ENCODE assay signal across 1 cellular context in the genomic region with DNA sequence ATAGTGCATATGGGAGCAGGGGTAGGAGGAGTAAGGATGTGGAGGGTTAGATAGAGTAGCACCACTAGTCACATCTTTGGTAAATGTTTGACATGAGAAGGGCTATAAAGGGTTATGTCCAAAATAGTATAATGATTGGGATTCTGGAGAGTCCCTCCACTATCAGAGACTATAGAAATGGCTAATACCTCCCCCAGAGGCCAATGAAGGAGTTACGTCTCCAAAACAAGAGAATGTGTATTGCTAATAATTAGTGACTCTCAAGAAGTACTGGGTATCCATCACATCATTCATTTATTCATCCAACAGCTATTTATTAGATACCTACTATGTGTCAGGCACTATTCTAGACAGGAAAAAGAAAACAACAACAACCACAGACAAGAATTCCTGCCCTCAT.
TF ChIP-seq lines count a peak whose summit lies in the region.

No MANE protein-coding gene starts in this region.

TF ChIP-seq in SK-N-SH, 30 proteins besides CTCF, POLR2A, EP300 and RAD21 (continued from another document):
- TF ChIP-seq PBX3 (IDR thresholded peaks at IDR 0.05) (no peak), CHD2 (IDR thresholded peaks at IDR 0.05; ENCODE audit: low read length, partially characterized antibody) (no peak), SIN3A (IDR thresholded peaks at IDR 0.05; ENCODE audit: borderline replicate concordance, low read depth, low read length) (no peak), POLR2AphosphoS5 (IDR thresholded peaks at IDR 0.05; ENCODE audit: low read depth, low read length) (no peak), NFIC (IDR thresholded peaks at IDR 0.05; ENCODE audit: borderline replicate concordance) (no peak), GATA2 (CRISPR knock-in tag; IDR thresholded peaks at IDR 0.05) (no peak), IRF3 (IDR thresholded peaks at IDR 0.05; ENCODE audit: low read depth, low read length) (no peak), FOXM1 (IDR thresholded peaks at IDR 0.05; ENCODE audit: low read depth) (no peak), ZBTB33 (IDR thresholded peaks at IDR 0.05; ENCODE audit: borderline replicate concordance, low read depth) (no peak), GABPA (IDR thresholded peaks at IDR 0.05; ENCODE audit: low read depth) (no peak), JUND (IDR thresholded peaks at IDR 0.05) (no peak), YY1 (IDR thresholded peaks at IDR 0.05; ENCODE audit: low read depth) (no peak), RCOR1 (IDR thresholded peaks at IDR 0.05; ENCODE audit: low read length) (no peak)
- TF ChIP-seq, protein P1, sequence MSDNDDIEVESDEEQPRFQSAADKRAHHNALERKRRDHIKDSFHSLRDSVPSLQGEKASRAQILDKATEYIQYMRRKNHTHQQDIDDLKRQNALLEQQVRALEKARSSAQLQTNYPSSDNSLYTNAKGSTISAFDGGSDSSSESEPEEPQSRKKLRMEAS (IDR thresholded peaks at IDR 0.05; ENCODE audit: low read depth), result no peak
- TF ChIP-seq, protein P2, sequence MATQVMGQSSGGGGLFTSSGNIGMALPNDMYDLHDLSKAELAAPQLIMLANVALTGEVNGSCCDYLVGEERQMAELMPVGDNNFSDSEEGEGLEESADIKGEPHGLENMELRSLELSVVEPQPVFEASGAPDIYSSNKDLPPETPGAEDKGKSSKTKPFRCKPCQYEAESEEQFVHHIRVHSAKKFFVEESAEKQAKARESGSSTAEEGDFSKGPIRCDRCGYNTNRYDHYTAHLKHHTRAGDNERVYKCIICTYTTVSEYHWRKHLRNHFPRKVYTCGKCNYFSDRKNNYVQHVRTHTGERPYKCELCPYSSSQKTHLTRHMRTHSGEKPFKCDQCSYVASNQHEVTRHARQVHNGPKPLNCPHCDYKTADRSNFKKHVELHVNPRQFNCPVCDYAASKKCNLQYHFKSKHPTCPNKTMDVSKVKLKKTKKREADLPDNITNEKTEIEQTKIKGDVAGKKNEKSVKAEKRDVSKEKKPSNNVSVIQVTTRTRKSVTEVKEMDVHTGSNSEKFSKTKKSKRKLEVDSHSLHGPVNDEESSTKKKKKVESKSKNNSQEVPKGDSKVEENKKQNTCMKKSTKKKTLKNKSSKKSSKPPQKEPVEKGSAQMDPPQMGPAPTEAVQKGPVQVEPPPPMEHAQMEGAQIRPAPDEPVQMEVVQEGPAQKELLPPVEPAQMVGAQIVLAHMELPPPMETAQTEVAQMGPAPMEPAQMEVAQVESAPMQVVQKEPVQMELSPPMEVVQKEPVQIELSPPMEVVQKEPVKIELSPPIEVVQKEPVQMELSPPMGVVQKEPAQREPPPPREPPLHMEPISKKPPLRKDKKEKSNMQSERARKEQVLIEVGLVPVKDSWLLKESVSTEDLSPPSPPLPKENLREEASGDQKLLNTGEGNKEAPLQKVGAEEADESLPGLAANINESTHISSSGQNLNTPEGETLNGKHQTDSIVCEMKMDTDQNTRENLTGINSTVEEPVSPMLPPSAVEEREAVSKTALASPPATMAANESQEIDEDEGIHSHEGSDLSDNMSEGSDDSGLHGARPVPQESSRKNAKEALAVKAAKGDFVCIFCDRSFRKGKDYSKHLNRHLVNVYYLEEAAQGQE (IDR thresholded peaks at IDR 0.05; ENCODE audit: low read depth, low read length), result no peak
TF ChIP-seq in SK-N-SH: peak in this region for 0.
